ENCODE assay signal across 1 cellular context in the genomic region with DNA sequence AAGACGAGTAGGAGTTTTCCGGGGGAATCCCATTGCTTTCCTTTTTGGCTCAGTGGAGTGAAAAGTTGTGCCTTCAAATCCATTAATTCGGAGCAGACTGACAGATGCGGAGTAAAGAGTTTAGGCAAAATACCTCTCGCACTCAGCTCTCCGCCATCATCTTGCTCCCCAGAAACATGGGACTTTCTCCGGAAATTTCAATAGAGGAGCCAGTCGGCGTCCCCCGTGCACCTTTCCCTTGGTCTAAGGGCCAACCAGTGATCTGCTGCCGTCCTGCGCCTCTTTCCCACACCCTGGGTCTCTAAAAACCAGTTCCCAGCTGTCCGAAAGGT.
TF ChIP-seq lines count a peak whose summit lies in the region.

No MANE protein-coding gene starts in this region.

TF ChIP-seq in HepG2, 621 proteins besides CTCF, POLR2A, EP300 and RAD21 (continues in another document):
- TF ChIP-seq ZSCAN12 (CRISPR knock-in tag; IDR thresholded peaks at IDR 0.05) (peak; percentile 91), RFX3 (CRISPR knock-in tag; IDR thresholded peaks at IDR 0.05) (no peak), ZNF234 (CRISPR knock-in tag; conservative IDR thresholded peaks at IDR 0.05) (peak; percentile 26; the same call in 1 of the 2 replicates), ZNF263 (CRISPR knock-in tag; IDR thresholded peaks at IDR 0.05) (0 out of 2 replicates have a peak, but pooled peaks have one; percentile 42), NCOA1 (CRISPR knock-in tag; IDR thresholded peaks at IDR 0.05) (peak; percentile 18), ONECUT2 (CRISPR knock-in tag; IDR thresholded peaks at IDR 0.05) (0 out of 2 replicates have a peak, but pooled peaks have one; percentile 6), MLLT10 (CRISPR knock-in tag; IDR thresholded peaks at IDR 0.05) (0 out of 2 replicates have a peak, but pooled peaks have one; percentile 43), ZFP62 (CRISPR knock-in tag; IDR thresholded peaks at IDR 0.05) (no peak), ZNF354B (CRISPR knock-in tag; IDR thresholded peaks at IDR 0.05) (peak; percentile 32; the same call in 1 of the 2 replicates), IRX3 (CRISPR knock-in tag; IDR thresholded peaks at IDR 0.05; ENCODE audit: borderline replicate concordance, low read depth) (0 out of 2 replicates have a peak, but pooled peaks have one; percentile 16), ZIK1 (CRISPR knock-in tag; IDR thresholded peaks at IDR 0.05; ENCODE audit: borderline replicate concordance, low read depth) (peak; percentile 1; the same call in 1 of the 2 replicates), RELA (CRISPR knock-in tag; IDR thresholded peaks at IDR 0.05) (no peak), RBFOX2 (IDR thresholded peaks at IDR 0.05; ENCODE audit: low read depth, low read length) (no peak), SNAPC2 (CRISPR knock-in tag; IDR thresholded peaks at IDR 0.05) (0 out of 2 replicates have a peak, but pooled peaks have one; percentile 73), CCAR2 (optimal IDR thresholded peaks at IDR 0.05; ENCODE audit: low read depth, low read length) (peak; percentile 16), ZNF572 (CRISPR knock-in tag; IDR thresholded peaks at IDR 0.05) (peak; percentile 78; the same call in 1 of the 2 replicates), ZNF557 (CRISPR knock-in tag; IDR thresholded peaks at IDR 0.05) (0 out of 2 replicates have a peak, but pooled peaks have one; percentile 5), KAT8 (CRISPR knock-in tag; IDR thresholded peaks at IDR 0.05) (no peak), XBP1 (CRISPR knock-in tag; IDR thresholded peaks at IDR 0.05) (peak; percentile 15; the same call in 1 of the 2 replicates)
- TF ChIP-seq, protein P1, sequence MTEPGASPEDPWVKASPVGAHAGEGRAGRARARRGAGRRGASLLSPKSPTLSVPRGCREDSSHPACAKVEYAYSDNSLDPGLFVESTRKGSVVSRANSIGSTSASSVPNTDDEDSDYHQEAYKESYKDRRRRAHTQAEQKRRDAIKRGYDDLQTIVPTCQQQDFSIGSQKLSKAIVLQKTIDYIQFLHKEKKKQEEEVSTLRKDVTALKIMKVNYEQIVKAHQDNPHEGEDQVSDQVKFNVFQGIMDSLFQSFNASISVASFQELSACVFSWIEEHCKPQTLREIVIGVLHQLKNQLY (CRISPR knock-in tag; IDR thresholded peaks at IDR 0.05): no peak
- TF ChIP-seq, protein P2, sequence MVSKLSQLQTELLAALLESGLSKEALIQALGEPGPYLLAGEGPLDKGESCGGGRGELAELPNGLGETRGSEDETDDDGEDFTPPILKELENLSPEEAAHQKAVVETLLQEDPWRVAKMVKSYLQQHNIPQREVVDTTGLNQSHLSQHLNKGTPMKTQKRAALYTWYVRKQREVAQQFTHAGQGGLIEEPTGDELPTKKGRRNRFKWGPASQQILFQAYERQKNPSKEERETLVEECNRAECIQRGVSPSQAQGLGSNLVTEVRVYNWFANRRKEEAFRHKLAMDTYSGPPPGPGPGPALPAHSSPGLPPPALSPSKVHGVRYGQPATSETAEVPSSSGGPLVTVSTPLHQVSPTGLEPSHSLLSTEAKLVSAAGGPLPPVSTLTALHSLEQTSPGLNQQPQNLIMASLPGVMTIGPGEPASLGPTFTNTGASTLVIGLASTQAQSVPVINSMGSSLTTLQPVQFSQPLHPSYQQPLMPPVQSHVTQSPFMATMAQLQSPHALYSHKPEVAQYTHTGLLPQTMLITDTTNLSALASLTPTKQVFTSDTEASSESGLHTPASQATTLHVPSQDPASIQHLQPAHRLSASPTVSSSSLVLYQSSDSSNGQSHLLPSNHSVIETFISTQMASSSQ (IDR thresholded peaks at IDR 0.05; ENCODE audit: low read depth): 0 out of 2 replicates have a peak, but pooled peaks have one; percentile 27
- TF ChIP-seq, protein P2 (CRISPR knock-in tag; IDR thresholded peaks at IDR 0.05; ENCODE audit: borderline replicate concordance): no peak
- TF ChIP-seq, protein P3, sequence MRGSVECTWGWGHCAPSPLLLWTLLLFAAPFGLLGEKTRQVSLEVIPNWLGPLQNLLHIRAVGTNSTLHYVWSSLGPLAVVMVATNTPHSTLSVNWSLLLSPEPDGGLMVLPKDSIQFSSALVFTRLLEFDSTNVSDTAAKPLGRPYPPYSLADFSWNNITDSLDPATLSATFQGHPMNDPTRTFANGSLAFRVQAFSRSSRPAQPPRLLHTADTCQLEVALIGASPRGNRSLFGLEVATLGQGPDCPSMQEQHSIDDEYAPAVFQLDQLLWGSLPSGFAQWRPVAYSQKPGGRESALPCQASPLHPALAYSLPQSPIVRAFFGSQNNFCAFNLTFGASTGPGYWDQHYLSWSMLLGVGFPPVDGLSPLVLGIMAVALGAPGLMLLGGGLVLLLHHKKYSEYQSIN (CRISPR knock-in tag; IDR thresholded peaks at IDR 0.05; ENCODE audit: borderline replicate concordance): 0 out of 2 replicates have a peak, but pooled peaks have one; percentile 0
- TF ChIP-seq, protein P4, sequence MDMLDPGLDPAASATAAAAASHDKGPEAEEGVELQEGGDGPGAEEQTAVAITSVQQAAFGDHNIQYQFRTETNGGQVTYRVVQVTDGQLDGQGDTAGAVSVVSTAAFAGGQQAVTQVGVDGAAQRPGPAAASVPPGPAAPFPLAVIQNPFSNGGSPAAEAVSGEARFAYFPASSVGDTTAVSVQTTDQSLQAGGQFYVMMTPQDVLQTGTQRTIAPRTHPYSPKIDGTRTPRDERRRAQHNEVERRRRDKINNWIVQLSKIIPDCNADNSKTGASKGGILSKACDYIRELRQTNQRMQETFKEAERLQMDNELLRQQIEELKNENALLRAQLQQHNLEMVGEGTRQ (IDR thresholded peaks at IDR 0.05; ENCODE audit: low read depth, low read length): no peak
- TF ChIP-seq, protein P4 (CRISPR knock-in tag; IDR thresholded peaks at IDR 0.05; ENCODE audit: borderline replicate concordance): 0 out of 2 replicates have a peak, but pooled peaks have one; percentile 13
- TF ChIP-seq, protein P5, sequence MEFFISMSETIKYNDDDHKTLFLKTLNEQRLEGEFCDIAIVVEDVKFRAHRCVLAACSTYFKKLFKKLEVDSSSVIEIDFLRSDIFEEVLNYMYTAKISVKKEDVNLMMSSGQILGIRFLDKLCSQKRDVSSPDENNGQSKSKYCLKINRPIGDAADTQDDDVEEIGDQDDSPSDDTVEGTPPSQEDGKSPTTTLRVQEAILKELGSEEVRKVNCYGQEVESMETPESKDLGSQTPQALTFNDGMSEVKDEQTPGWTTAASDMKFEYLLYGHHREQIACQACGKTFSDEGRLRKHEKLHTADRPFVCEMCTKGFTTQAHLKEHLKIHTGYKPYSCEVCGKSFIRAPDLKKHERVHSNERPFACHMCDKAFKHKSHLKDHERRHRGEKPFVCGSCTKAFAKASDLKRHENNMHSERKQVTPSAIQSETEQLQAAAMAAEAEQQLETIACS (CRISPR knock-in tag; IDR thresholded peaks at IDR 0.05): peak; percentile 45
- TF ChIP-seq, protein P6, sequence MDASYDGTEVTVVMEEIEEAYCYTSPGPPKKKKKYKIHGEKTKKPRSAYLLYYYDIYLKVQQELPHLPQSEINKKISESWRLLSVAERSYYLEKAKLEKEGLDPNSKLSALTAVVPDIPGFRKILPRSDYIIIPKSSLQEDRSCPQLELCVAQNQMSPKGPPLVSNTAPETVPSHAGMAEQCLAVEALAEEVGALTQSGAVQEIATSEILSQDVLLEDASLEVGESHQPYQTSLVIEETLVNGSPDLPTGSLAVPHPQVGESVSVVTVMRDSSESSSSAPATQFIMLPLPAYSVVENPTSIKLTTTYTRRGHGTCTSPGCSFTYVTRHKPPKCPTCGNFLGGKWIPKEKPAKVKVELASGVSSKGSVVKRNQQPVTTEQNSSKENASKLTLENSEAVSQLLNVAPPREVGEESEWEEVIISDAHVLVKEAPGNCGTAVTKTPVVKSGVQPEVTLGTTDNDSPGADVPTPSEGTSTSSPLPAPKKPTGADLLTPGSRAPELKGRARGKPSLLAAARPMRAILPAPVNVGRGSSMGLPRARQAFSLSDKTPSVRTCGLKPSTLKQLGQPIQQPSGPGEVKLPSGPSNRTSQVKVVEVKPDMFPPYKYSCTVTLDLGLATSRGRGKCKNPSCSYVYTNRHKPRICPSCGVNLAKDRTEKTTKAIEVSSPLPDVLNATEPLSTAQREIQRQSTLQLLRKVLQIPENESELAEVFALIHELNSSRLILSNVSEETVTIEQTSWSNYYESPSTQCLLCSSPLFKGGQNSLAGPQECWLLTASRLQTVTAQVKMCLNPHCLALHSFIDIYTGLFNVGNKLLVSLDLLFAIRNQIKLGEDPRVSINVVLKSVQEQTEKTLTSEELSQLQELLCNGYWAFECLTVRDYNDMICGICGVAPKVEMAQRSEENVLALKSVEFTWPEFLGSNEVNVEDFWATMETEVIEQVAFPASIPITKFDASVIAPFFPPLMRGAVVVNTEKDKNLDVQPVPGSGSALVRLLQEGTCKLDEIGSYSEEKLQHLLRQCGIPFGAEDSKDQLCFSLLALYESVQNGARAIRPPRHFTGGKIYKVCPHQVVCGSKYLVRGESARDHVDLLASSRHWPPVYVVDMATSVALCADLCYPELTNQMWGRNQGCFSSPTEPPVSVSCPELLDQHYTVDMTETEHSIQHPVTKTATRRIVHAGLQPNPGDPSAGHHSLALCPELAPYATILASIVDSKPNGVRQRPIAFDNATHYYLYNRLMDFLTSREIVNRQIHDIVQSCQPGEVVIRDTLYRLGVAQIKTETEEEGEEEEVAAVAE (CRISPR knock-in tag; IDR thresholded peaks at IDR 0.05; ENCODE audit: borderline replicate concordance): no peak
- TF ChIP-seq, protein P7, sequence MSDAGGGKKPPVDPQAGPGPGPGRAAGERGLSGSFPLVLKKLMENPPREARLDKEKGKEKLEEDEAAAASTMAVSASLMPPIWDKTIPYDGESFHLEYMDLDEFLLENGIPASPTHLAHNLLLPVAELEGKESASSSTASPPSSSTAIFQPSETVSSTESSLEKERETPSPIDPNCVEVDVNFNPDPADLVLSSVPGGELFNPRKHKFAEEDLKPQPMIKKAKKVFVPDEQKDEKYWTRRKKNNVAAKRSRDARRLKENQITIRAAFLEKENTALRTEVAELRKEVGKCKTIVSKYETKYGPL (CRISPR knock-in tag; IDR thresholded peaks at IDR 0.05): 0 out of 2 replicates have a peak, but pooled peaks have one; percentile 15
- TF ChIP-seq, protein P8, sequence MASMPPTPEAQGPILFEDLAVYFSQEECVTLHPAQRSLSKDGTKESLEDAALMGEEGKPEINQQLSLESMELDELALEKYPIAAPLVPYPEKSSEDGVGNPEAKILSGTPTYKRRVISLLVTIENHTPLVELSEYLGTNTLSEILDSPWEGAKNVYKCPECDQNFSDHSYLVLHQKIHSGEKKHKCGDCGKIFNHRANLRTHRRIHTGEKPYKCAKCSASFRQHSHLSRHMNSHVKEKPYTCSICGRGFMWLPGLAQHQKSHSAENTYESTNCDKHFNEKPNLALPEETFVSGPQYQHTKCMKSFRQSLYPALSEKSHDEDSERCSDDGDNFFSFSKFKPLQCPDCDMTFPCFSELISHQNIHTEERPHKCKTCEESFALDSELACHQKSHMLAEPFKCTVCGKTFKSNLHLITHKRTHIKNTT (CRISPR knock-in tag; IDR thresholded peaks at IDR 0.05): peak; percentile 69; the same call in 1 of the 2 replicates
- TF ChIP-seq, protein P9, sequence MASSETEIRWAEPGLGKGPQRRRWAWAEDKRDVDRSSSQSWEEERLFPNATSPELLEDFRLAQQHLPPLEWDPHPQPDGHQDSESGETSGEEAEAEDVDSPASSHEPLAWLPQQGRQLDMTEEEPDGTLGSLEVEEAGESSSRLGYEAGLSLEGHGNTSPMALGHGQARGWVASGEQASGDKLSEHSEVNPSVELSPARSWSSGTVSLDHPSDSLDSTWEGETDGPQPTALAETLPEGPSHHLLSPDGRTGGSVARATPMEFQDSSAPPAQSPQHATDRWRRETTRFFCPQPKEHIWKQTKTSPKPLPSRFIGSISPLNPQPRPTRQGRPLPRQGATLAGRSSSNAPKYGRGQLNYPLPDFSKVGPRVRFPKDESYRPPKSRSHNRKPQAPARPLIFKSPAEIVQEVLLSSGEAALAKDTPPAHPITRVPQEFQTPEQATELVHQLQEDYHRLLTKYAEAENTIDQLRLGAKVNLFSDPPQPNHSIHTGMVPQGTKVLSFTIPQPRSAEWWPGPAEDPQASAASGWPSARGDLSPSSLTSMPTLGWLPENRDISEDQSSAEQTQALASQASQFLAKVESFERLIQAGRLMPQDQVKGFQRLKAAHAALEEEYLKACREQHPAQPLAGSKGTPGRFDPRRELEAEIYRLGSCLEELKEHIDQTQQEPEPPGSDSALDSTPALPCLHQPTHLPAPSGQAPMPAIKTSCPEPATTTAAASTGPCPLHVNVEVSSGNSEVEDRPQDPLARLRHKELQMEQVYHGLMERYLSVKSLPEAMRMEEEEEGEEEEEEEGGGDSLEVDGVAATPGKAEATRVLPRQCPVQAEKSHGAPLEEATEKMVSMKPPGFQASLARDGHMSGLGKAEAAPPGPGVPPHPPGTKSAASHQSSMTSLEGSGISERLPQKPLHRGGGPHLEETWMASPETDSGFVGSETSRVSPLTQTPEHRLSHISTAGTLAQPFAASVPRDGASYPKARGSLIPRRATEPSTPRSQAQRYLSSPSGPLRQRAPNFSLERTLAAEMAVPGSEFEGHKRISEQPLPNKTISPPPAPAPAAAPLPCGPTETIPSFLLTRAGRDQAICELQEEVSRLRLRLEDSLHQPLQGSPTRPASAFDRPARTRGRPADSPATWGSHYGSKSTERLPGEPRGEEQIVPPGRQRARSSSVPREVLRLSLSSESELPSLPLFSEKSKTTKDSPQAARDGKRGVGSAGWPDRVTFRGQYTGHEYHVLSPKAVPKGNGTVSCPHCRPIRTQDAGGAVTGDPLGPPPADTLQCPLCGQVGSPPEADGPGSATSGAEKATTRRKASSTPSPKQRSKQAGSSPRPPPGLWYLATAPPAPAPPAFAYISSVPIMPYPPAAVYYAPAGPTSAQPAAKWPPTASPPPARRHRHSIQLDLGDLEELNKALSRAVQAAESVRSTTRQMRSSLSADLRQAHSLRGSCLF (CRISPR knock-in tag; IDR thresholded peaks at IDR 0.05; ENCODE audit: borderline replicate concordance): 0 out of 2 replicates have a peak, but pooled peaks have one; percentile 3
